In genomic region chr6:154276810-154277577, GRCh38 we compare ENCODE assay signal across 8 cellular contexts.
DNase-seq lines count a peak whose midpoint lies in the region; ATAC-seq, FAIRE-seq and TF ChIP-seq lines count a peak whose summit lies in the region.

No MANE protein-coding gene starts in this region.

- ATAC-seq in GM18861 (IDR thresholded peaks at IDR 0.05; ENCODE audit: unreplicated experiment) (peak; percentile 70), HG03196 (IDR thresholded peaks at IDR 0.05; ENCODE audit: unreplicated experiment) (peak; percentile 68), K562 (peak; percentile 78), right lobe of liver (peak; percentile 83 to 92 (median 90))

- H3K4me2 ChIP-seq in K562 (ENCODE audit: insufficient read depth, low read length), result no peak overlapping the region

- intact Hi-C loops in CD14-positive monocyte (cut with micrococcal nuclease), result loop anchor here (5.0 kb wide), 2 partner anchors 120 to 125 kb away; no protein-coding TSS in a partner anchor
- intact Hi-C loops in K562 (cut with micrococcal nuclease), result loop anchor here (1.0 to 5.0 kb wide), 3 partner anchors 123 to 1245 kb away; no protein-coding TSS in a partner anchor
- intact Hi-C loops in right lobe of liver (cut with DNase I), result loop anchor here in 1 of 2 donors (5.0 kb wide), 1 partner anchor 125 kb away; no protein-coding TSS in a partner anchor
- intact Hi-C loops in lower leg skin (cut with DNase I; ENCODE audit: low total_unique reads), result loop anchor here (10.0 kb wide), 1 partner anchor 122 kb away; no protein-coding TSS in a partner anchor

- H4K20me1 ChIP-seq in K562 (replicated peaks; ENCODE audit: control insufficient read depth, insufficient read depth, low read length), result no peaks in the 10 kb centered on the region

- BruUV-seq in K562 (replicated peaks; lab: Mats Ljungman, UMichigan), result no TSS peak

- H3K79me2 ChIP-seq in K562 (ENCODE audit: control insufficient read depth, insufficient read depth, low read length), result no peaks in the 10 kb centered on the region

- H3K4me1 Mint-ChIP-seq in CD14-positive monocyte, result peaks cover 29% of the 10 kb centered on the region

- in situ Hi-C loops in K562 (cut with MboI), result no loop called here

- FAIRE-seq in K562 (lab: Jason Lieb, UNC), result peak; percentile 62

- H3K9me3 ChIP-seq in K562 (replicated peaks; ENCODE audit: control insufficient read depth, insufficient read depth, low read depth, low read length) (no peaks in the 10 kb centered on the region), right lobe of liver (no peaks in the 10 kb centered on the region)

- H3K4me3 ChIP-seq in K562 (no peak overlapping the region), right lobe of liver (peak overlapping the region in 2 of 3 donors; percentile 3 to 15), lower leg skin (ENCODE audit: low read depth, poor library complexity, severe bottlenecking) (no peak overlapping the region)

- H3K36me3 ChIP-seq in K562 (ENCODE audit: control insufficient read depth, insufficient read depth, low read length) (no peaks in the 10 kb centered on the region), right lobe of liver (no peaks in the 10 kb centered on the region)

- peak overlapping the region in 1 of 2 donors; percentile 17 for H3K4me3 Mint-ChIP-seq in CD14-positive monocyte

- no peak overlapping the region for H3K27ac ChIP-seq in K562 (ENCODE audit: extremely low read depth, low read depth, low read length)
- H3K27ac ChIP-seq in right lobe of liver, result no peak overlapping the region

- peaks cover 0 to 2% (median 0%) of the 10 kb centered on the region in 7 donors for H3K9me3 Mint-ChIP-seq in CD14-positive monocyte

- CTCF ChIA-PET in K562 (lab: Yijun Ruan, JAX; ENCODE audit: low intra/inter-chr PET ratio), result interaction anchor here (0.5 to 1.6 kb wide), 2 partner anchors 123 to 125 kb away, joined by 4 to 7 read pairs; no protein-coding TSS in a partner anchor

- H3K27me3 Mint-ChIP-seq in CD14-positive monocyte (ENCODE audit: low read depth in 3 of 3), result no peaks in the 10 kb centered on the region

- no peak for TF ChIP-seq EP300 in K562 (IDR thresholded peaks at IDR 0.05; ENCODE audit: low read length)

- DNase-seq in CD14-positive monocyte (ENCODE audit: low spot score), result no peak
- peak; percentile 70 for DNase-seq in NCI-H748 (lab: John Stamatoyannopoulos, UW; ENCODE audit: unreplicated experiment)
- peak; percentile 20 to 38 (median 25) for DNase-seq in K562 (ENCODE audit: extremely low read depth in 1 of 4, low spot score in 3 of 4)
- no peak for DNase-seq in right lobe of liver
- DNase-seq in NK-92 treated with Interleukin-12 subunit alpha and Interleukin-12 subunit beta, amount 100 ng/mL, for 24 hours (lab: John Stamatoyannopoulos, UW), result no peak
- DNase-seq in lower leg skin (ENCODE audit: low spot score in 2 of 2), result no peak

- H3K27ac Mint-ChIP-seq in CD14-positive monocyte, result peak overlapping the region in 2 of 7 donors; percentile 32 to 69

- TF ChIP-seq POLR2A in K562 (conservative IDR thresholded peaks at IDR 0.05) (no peak), right lobe of liver (IDR thresholded peaks at IDR 0.05) (no peak), lower leg skin (IDR thresholded peaks at IDR 0.05) (no peak)

- 3% methylated on average over 11 of the region's 11 CpGs for WGBS in K562 (ENCODE audit: insufficient coverage, low coverage, missing lambda C conversion rate)
- 17% methylated on average over 9 of the region's 11 CpGs for WGBS in right lobe of liver (ENCODE audit: insufficient coverage, low coverage, low lambda C conversion rate, missing lambda C conversion rate)
- 41 to 46% methylated on average over 11 of the region's 11 CpGs for WGBS in lower leg skin, 2 donors

- H3K27me3 ChIP-seq in K562 (ENCODE audit: control insufficient read depth in 2 of 2, insufficient read depth in 2 of 2, low read length in 2 of 2) (no peaks in the 10 kb centered on the region), right lobe of liver (no peaks in the 10 kb centered on the region)

- no peaks in the 10 kb centered on the region for H3K4me1 ChIP-seq in K562 (replicated peaks in 1 of 2; ENCODE audit: control insufficient read depth in 2 of 2, insufficient read depth in 2 of 2, low read length in 2 of 2)
- no peaks in the 10 kb centered on the region for H3K4me1 ChIP-seq in right lobe of liver

- TF ChIP-seq CTCF in CD14-positive monocyte (IDR thresholded peaks at IDR 0.05), result peak; percentile 76
- peak; percentile 38 to 68 (median 44); a peak in 4 of 6 replicates for TF ChIP-seq CTCF in K562 (IDR thresholded peaks at IDR 0.05 in 2 of 3, conservative IDR thresholded peaks at IDR 0.05 in 1 of 3; ENCODE audit: insufficient read depth in 2 of 3, low read depth in 1 of 3, low read length in 3 of 3)
- TF ChIP-seq CTCF in right lobe of liver (IDR thresholded peaks at IDR 0.05), result peak; percentile 58 to 76 (median 68)
- no peak for TF ChIP-seq CTCF in lower leg skin (IDR thresholded peaks at IDR 0.05)

- H3K36me3 Mint-ChIP-seq in CD14-positive monocyte, result peaks cover 31 to 53% of the 10 kb centered on the region in 2 donors

- H3K9ac ChIP-seq in K562 (ENCODE audit: insufficient read depth in 1 of 2, low read depth in 2 of 2, low read length in 2 of 2), result no peak overlapping the region

- H2AFZ ChIP-seq in K562 (ENCODE audit: low read depth, low read length), result no peak overlapping the region

- POLR2A ChIA-PET in K562 (lab: Yijun Ruan, JAX), result interaction anchor here (0.8 to 1.0 kb wide), 2 partner anchors 9 to 19 kb away, joined by 4 read pairs; no protein-coding TSS in a partner anchor

- no peaks in the 10 kb centered on the region for H3K9me1 ChIP-seq in K562 (ENCODE audit: control insufficient read depth, insufficient read depth, low read length)

- peak; percentile 42 to 58 for TF ChIP-seq RAD21 in K562 (CRISPR knock-in tag; conservative IDR thresholded peaks at IDR 0.05 in 1 of 2, IDR thresholded peaks at IDR 0.05 in 1 of 2)

TF ChIP-seq in K562, 482 proteins besides CTCF, POLR2A, EP300 and RAD21:
- no peak for TF ChIP-seq ZNF121 (CRISPR knock-in tag; conservative IDR thresholded peaks at IDR 0.05)
- TF ChIP-seq SMC3 (conservative IDR thresholded peaks at IDR 0.05; ENCODE audit: insufficient read depth, low read depth, low read length), result peak; percentile 48

Comparison
In these comparisons a context has a peak if more than half of its experiments do, and no peak if none do; other contexts are left out.
1. DNase-seq: peak in NCI-H748 (single experiment) and K562 (4 of 4); none in CD14-positive monocyte (single experiment), right lobe of liver (0 of 3), NK-92 treated with Interleukin-12 subunit alpha and Interleukin-12 subunit beta, amount 100 ng/mL, for 24 hours (single experiment) and lower leg skin (0 of 2).
2. CTCF ChIP-seq: peak in CD14-positive monocyte (single experiment), K562 (3 of 3) and right lobe of liver (4 of 4); none in lower leg skin (0 of 3).
3. H3K4me3 ChIP-seq: peak in right lobe of liver (2 of 3); none in K562 (single experiment) and lower leg skin (single experiment).
4. Peak in every context shown above with its lines, with median percentiles within 50 percentile points of each other: ATAC-seq.